8 cellular contexts compared by ENCODE assay signal in genomic region chr5:141560725-141561483, GRCh38. TPM values are rescaled to one million over a fixed set of nuclear protein-coding genes. Genes with fewer than 3 reads are reported as not detected.
DNase-seq lines count a peak whose midpoint lies in the region; ATAC-seq and TF ChIP-seq lines count a peak whose summit lies in the region.
"Had no signal": no experiment of that assay in that cellular context is flagged by ENCODE, and none has a peak within 500 bp of the region (broad histone marks: within the 10 kb centered on the region; RNA-seq: fewer than 3 reads in every experiment).

No MANE protein-coding gene starts in this region.

- no peak overlapping the region for H2BK15ac ChIP-seq in H9 (ENCODE audit: low read depth, low read length)

- H3K14ac ChIP-seq in H9 (ENCODE audit: insufficient read depth, low read length) = no peak overlapping the region

- H2AFZ ChIP-seq in H9 (ENCODE audit: low read length) = no peak overlapping the region

- peak overlapping the region; percentile 52 to 58 for H3K4me3 Mint-ChIP-seq in H9
- H3K4me3 Mint-ChIP-seq in central memory CD8-positive, alpha-beta T cell = no peak overlapping the region
- no peak overlapping the region for H3K4me3 Mint-ChIP-seq in immature natural killer cell
- H3K4me3 Mint-ChIP-seq: activated naive CD8-positive, alpha-beta T cell treated with anti-CD3 and anti-CD28 coated beads, Interleukin-2, amount 10 ng/mL, durations not matched to agents 7 days and 5 days had no signal

- H4K8ac ChIP-seq in H9 (replicated peaks; ENCODE audit: insufficient read length, low read depth, low read length) = no peak overlapping the region

- H3K27ac Mint-ChIP-seq in H9 (peak overlapping the region; percentile 98 to 100 (median 98)), immature natural killer cell (peak overlapping the region in 5 of 6 donors; percentile 19 to 58 (median 55))
- peak overlapping the region; percentile 54 for H3K27ac Mint-ChIP-seq in central memory CD8-positive, alpha-beta T cell (ENCODE audit: low read depth)
- H3K27ac Mint-ChIP-seq: activated naive CD8-positive, alpha-beta T cell treated with anti-CD3 and anti-CD28 coated beads, Interleukin-2, amount 10 ng/mL, durations not matched to agents 7 days and 5 days had no signal

- H3K4me1 Mint-ChIP-seq in H9 (peaks cover 38 to 39% of the 10 kb centered on the region in 2 experiments), immature natural killer cell (peaks cover 39 to 84% of the 10 kb centered on the region in 2 donors)
- peaks cover 43% of the 10 kb centered on the region for H3K4me1 Mint-ChIP-seq in central memory CD8-positive, alpha-beta T cell

- peak; percentile 95 for DNase-seq in H9
- peak; percentile 96 for DNase-seq in NCI-H446 treated with DMSO at 0.1 percent for 48 hours (lab: John Stamatoyannopoulos, UW)
- no peak for DNase-seq in central memory CD8-positive, alpha-beta T cell (ENCODE audit: low spot score in 2 of 2)
- DNase-seq in immature natural killer cell = no peak
- DNase-seq in gastrocnemius medialis = peak; percentile 89 to 95
- DNase-seq in activated CD4-positive, alpha-beta T cell treated with anti-CD3 and anti-CD28 coated beads for 4 hours = no peak
- DNase-seq: activated naive CD8-positive, alpha-beta T cell treated with anti-CD3 and anti-CD28 coated beads, Interleukin-2, amount 10 ng/mL, durations not matched to agents 7 days and 5 days had no signal

- H4K91ac ChIP-seq in H9 (ENCODE audit: insufficient read length, low read depth, low read length) = no peak overlapping the region

- H3K36me3 Mint-ChIP-seq in H9 (ENCODE audit: insufficient read depth in 1 of 3, low read depth in 3 of 3) (peaks cover 23 to 40% (median 27%) of the 10 kb centered on the region in 3 experiments; a peak in 6 of 7 replicates), immature natural killer cell (peaks cover 14 to 46% (median 33%) of the 10 kb centered on the region in 3 donors)
- peaks cover 51% of the 10 kb centered on the region for H3K36me3 Mint-ChIP-seq in central memory CD8-positive, alpha-beta T cell (ENCODE audit: insufficient read depth)

- H3T11ph ChIP-seq in H9 (ENCODE audit: low read length) = peak overlapping the region; percentile 87

- H3K36me3 ChIP-seq in gastrocnemius medialis = peaks cover 0 to 33% of the 10 kb centered on the region in 2 donors

- no peak overlapping the region for H2BK12ac ChIP-seq in H9 (ENCODE audit: insufficient read length, low read depth, low read length)

- H3K4me1 ChIP-seq in H9 (ENCODE audit: insufficient read depth, low read length) (peaks cover 6% of the 10 kb centered on the region; the same call in 1 of the 2 replicates), gastrocnemius medialis (peaks cover 49 to 58% of the 10 kb centered on the region in 2 donors)

- H3K79me2 ChIP-seq in H9 (ENCODE audit: insufficient read depth, low read length) = no peaks in the 10 kb centered on the region

- H3K79me1 ChIP-seq in H9 (ENCODE audit: insufficient read depth, low read depth, low read length, poor library complexity, severe bottlenecking) = no peaks in the 10 kb centered on the region

- H3K23me2 ChIP-seq in H9 (ENCODE audit: insufficient read length, low read depth, low read length, poor library complexity, severe bottlenecking) = peaks cover 3% of the 10 kb centered on the region

- no peak overlapping the region for H3K9ac ChIP-seq in H9 (ENCODE audit: extremely low read depth, insufficient read length, low read length)

- H3K4ac ChIP-seq in H9 (ENCODE audit: low read depth, low read length) = no peak overlapping the region

- H3K27ac ChIP-seq in H9 (ENCODE audit: insufficient read length, low read depth, low read length) (peak overlapping the region; percentile 86), gastrocnemius medialis (peak overlapping the region; percentile 77 to 92 (median 88))

- no peaks in the 10 kb centered on the region for H4K20me1 ChIP-seq in H9 (ENCODE audit: control insufficient read depth, insufficient read depth, insufficient read length)

- no CpG with 5 or more reads among the region's 9 CpGs for WGBS in H9 (ENCODE audit: extremely low coverage, insufficient read length, low lambda C conversion rate)

- no peaks in the 10 kb centered on the region for H3K27me3 ChIP-seq in H9 (ENCODE audit: insufficient read depth, low read length)
- no peaks in the 10 kb centered on the region for H3K27me3 ChIP-seq in gastrocnemius medialis

- ATAC-seq in central memory CD8-positive, alpha-beta T cell (replicated peaks; ENCODE audit: extremely low read depth, poor library complexity, severe bottlenecking) = no peak
- ATAC-seq in gastrocnemius medialis = peak; percentile 80 to 86
- ATAC-seq in HG02678 (IDR thresholded peaks at IDR 0.05; ENCODE audit: unreplicated experiment) = no peak

- H2AK5ac ChIP-seq in H9 (ENCODE audit: insufficient read length, low read length) = no peak overlapping the region

- no peak overlapping the region for H2BK120ac ChIP-seq in H9 (ENCODE audit: low read depth, low read length, poor library complexity, severe bottlenecking)

- H3K9me3 Mint-ChIP-seq in H9 (no peaks in the 10 kb centered on the region; a peak in 1 of 5 replicates), immature natural killer cell (no peaks in the 10 kb centered on the region)
- H3K9me3 Mint-ChIP-seq in central memory CD8-positive, alpha-beta T cell = no peaks in the 10 kb centered on the region
- H3K9me3 Mint-ChIP-seq: activated naive CD8-positive, alpha-beta T cell treated with anti-CD3 and anti-CD28 coated beads, Interleukin-2, amount 10 ng/mL, durations not matched to agents 7 days and 5 days had no signal

- peak overlapping the region in 3 of 4 donors; percentile 9 to 29 (median 23) for H3K4me3 ChIP-seq in gastrocnemius medialis

- peak overlapping the region; percentile 33 for H3K4me2 ChIP-seq in H9 (ENCODE audit: insufficient read depth, insufficient read length, low read length)

- H3K23ac ChIP-seq in H9 (ENCODE audit: insufficient read length, low read depth, low read length) = no peak overlapping the region

- H3K27me3 Mint-ChIP-seq in H9 (ENCODE audit: low read depth) (no peaks in the 10 kb centered on the region), immature natural killer cell (ENCODE audit: low read depth in 3 of 3) (peaks cover 0 to 2% (median 2%) of the 10 kb centered on the region in 3 donors)
- no peaks in the 10 kb centered on the region for H3K27me3 Mint-ChIP-seq in central memory CD8-positive, alpha-beta T cell
- H3K27me3 Mint-ChIP-seq: activated naive CD8-positive, alpha-beta T cell treated with anti-CD3 and anti-CD28 coated beads, Interleukin-2, amount 10 ng/mL, durations not matched to agents 7 days and 5 days had no signal

- peak; percentile 31 to 58 for TF ChIP-seq POLR2A in gastrocnemius medialis (IDR thresholded peaks at IDR 0.05)

- H2BK20ac ChIP-seq in H9 (ENCODE audit: low read depth, low read length, poor library complexity, severe bottlenecking) = no peak overlapping the region

- no peak overlapping the region for H2BK5ac ChIP-seq in H9 (ENCODE audit: insufficient read length, low read length)

- intact Hi-C loops in gastrocnemius medialis (cut with DNase I; ENCODE audit: low total_unique reads) = loop anchor here (1.0 to 2.0 kb wide), 4 partner anchors 36 to 240 kb away; partner anchors contain the start of gene TAF7

- H3K56ac ChIP-seq in H9 (ENCODE audit: insufficient read length, low read depth, low read length) = no peak overlapping the region

- in situ Hi-C loops in gastrocnemius medialis (cut with MboI; ENCODE audit: low sequenced_read_pairs in 4 of 4) = loop anchor here in 3 of 4 donors (5.0 to 25.0 kb wide), 7 partner anchors 39 to 849 kb away; partner anchors contain the start of genes PCDHB12 (in 2 of the 3), PCDHB13 (in 2 of the 3), PCDHB14 (in 2 of the 3) and TAF7 (in 2 of the 3)

- peak; percentile 84 for TF ChIP-seq CTCF in H9 (conservative IDR thresholded peaks at IDR 0.05)
- peak; percentile 84 to 92 (median 88) for TF ChIP-seq CTCF in gastrocnemius medialis (IDR thresholded peaks at IDR 0.05 in 4 of 5, conservative IDR thresholded peaks at IDR 0.05 in 1 of 5)

- H3K9me3 ChIP-seq in H9 (ENCODE audit: control insufficient read depth, low read depth, low read length) = no peaks in the 10 kb centered on the region
- no peaks in the 10 kb centered on the region for H3K9me3 ChIP-seq in gastrocnemius medialis

- H3K18ac ChIP-seq in H9 (ENCODE audit: insufficient read length, low read depth, low read length) = peak overlapping the region; percentile 34

- H4K5ac ChIP-seq in H9 (ENCODE audit: insufficient read length, low read depth, low read length) = no peak overlapping the region

RNA-seq across cellular contexts. Expression of gene DIAPH1, which starts 57.9 kb away (rescaled TPM):
- total RNA-seq in H9 (2021) (117 and 123 TPM in 2 replicates), gastrocnemius medialis (100 to 1,000 TPM in 3 of 4 donors, 10 to 100 TPM in 1; 98.3 to 324 (median 214) TPM)
- 100 to 1,000 TPM; 108 to 187 (median 123) TPM for polyA plus RNA-seq in immature natural killer cell

Comparison
In these comparisons a context has a peak if more than half of its experiments do, and no peak if none do; other contexts are left out.
1. DNase-seq: peak in H9 (single experiment), NCI-H446 treated with DMSO at 0.1 percent for 48 hours (single experiment) and gastrocnemius medialis (2 of 2); none in central memory CD8-positive, alpha-beta T cell (0 of 2), immature natural killer cell (0 of 3) and activated CD4-positive, alpha-beta T cell treated with anti-CD3 and anti-CD28 coated beads for 4 hours (0 of 2).
2. H3K4me3 Mint-ChIP-seq: peak in H9 (2 of 2); none in central memory CD8-positive, alpha-beta T cell (single experiment) and immature natural killer cell (0 of 5).
3. ATAC-seq: peak in gastrocnemius medialis (2 of 2); none in central memory CD8-positive, alpha-beta T cell (single experiment) and HG02678 (single experiment).
4. Peak in every context shown above with its lines, with median percentiles within 50 percentile points of each other: H3K27ac Mint-ChIP-seq.